ENCODE assay signal across 6 cellular contexts in genomic region chr19:48363500-48363809, GRCh38. TPM values are rescaled to one million over a fixed set of nuclear protein-coding genes. Genes with fewer than 3 reads are reported as not detected.
DNase-seq lines count a peak whose midpoint lies in the region; ATAC-seq and TF ChIP-seq lines count a peak whose summit lies in the region.

No MANE protein-coding gene starts in this region.

- peaks cover 19 to 25% of the 10 kb centered on the region in 2 donors for H3K4me1 ChIP-seq in duodenal mucosa (ENCODE audit: control insufficient read depth in 1 of 2, insufficient read depth in 2 of 2, low read length in 2 of 2)
- H3K4me1 ChIP-seq in psoas muscle, result peaks cover 4% of the 10 kb centered on the region

- TF ChIP-seq CTCF in psoas muscle (IDR thresholded peaks at IDR 0.05), result no peak

- intact Hi-C loops in psoas muscle (cut with DNase I), result no loop called here

- H3K27ac ChIP-seq in duodenal mucosa (ENCODE audit: low read depth, low read length), result peak overlapping the region; percentile 95
- peak overlapping the region; percentile 92 for H3K27ac ChIP-seq in psoas muscle

- H3K9me3 ChIP-seq in duodenal mucosa (ENCODE audit: control insufficient read depth in 1 of 2, low read length in 2 of 2) (no peaks in the 10 kb centered on the region), psoas muscle (no peaks in the 10 kb centered on the region)

- WGBS in psoas muscle, 3 donors, result 1% methylated on average over 10 of the region's 10 CpGs

- H3K27me3 ChIP-seq in duodenal mucosa (ENCODE audit: control insufficient read depth in 1 of 2, insufficient read depth in 2 of 2, low read length in 2 of 2), result no peaks in the 10 kb centered on the region
- H3K27me3 ChIP-seq in psoas muscle (ENCODE audit: insufficient read depth in 3 of 3, low read length in 2 of 3), result no peaks in the 10 kb centered on the region

- H3K36me3 ChIP-seq in duodenal mucosa (ENCODE audit: control insufficient read depth in 1 of 2, insufficient read depth in 2 of 2, low read length in 2 of 2) (no peaks in the 10 kb centered on the region), psoas muscle (ENCODE audit: insufficient read depth in 1 of 2, low read depth in 1 of 2) (peaks cover 0 to 17% of the 10 kb centered on the region in 2 donors)

- peak overlapping the region; percentile 74 to 85 for H3K4me3 ChIP-seq in duodenal mucosa (ENCODE audit: low read depth in 1 of 2, low read length in 2 of 2)
- H3K4me3 ChIP-seq in psoas muscle, result peak overlapping the region; percentile 80

- ATAC-seq in GM19035 (IDR thresholded peaks at IDR 0.05; ENCODE audit: unreplicated experiment) (peak; percentile 23), HG03460 (IDR thresholded peaks at IDR 0.05; ENCODE audit: unreplicated experiment) (peak; percentile 12), psoas muscle (peak; percentile 13 to 26 (median 20))

- peak overlapping the region; percentile 90 to 95 for H3K9ac ChIP-seq in duodenal mucosa (ENCODE audit: low read depth in 1 of 2, low read length in 2 of 2)

- no peak for DNase-seq in psoas muscle
- DNase-seq in HPDE6-E6E7 (ENCODE audit: extremely low spot score), result no peak
- DNase-seq in medulla oblongata (ENCODE audit: extremely low spot score), result no peak

RNA-seq across cellular contexts. Expression of gene TMEM143, which starts 0.3 kb away (rescaled TPM):
- 10 to 100 TPM; 52.0 to 65.1 (median 57.7) TPM for total RNA-seq in psoas muscle
- polyA plus RNA-seq in psoas muscle, result 10 to 100 TPM; 17.1 to 41.9 (median 41.5) TPM

RNA-seq across cellular contexts. Expression of gene SYNGR4, which starts 0.7 kb away (rescaled TPM):
- total RNA-seq in psoas muscle, result not detected
- under 1 TPM in 1 of 3 donors, not detected in 2; 0.04 TPM for polyA plus RNA-seq in psoas muscle

RNA-seq across cellular contexts. Expression of gene KDELR1, which starts 27.9 kb away (rescaled TPM):
- total RNA-seq in psoas muscle, result 10 to 100 TPM; 56.5 to 71.0 (median 62.9) TPM
- polyA plus RNA-seq in psoas muscle, result 10 to 100 TPM; 37.0 to 48.7 (median 40.0) TPM

RNA-seq across cellular contexts. Expression of gene GRIN2D, which starts 30.0 kb away (rescaled TPM):
- total RNA-seq in psoas muscle, result under 1 TPM; 0.04 to 0.21 (median 0.06) TPM
- polyA plus RNA-seq in psoas muscle, result under 1 TPM; 0.03 to 0.07 (median 0.04) TPM

RNA-seq across cellular contexts. Expression of gene EMP3, which starts 38.1 kb away (rescaled TPM):
- 10 to 100 TPM in 3 of 4 donors, 1 to 10 TPM in 1; 8.9 to 15.2 (median 14.1) TPM for total RNA-seq in psoas muscle
- polyA plus RNA-seq in psoas muscle, result 10 to 100 TPM in 2 of 3 donors, 1 to 10 TPM in 1; 8.9 to 13.7 (median 13.6) TPM
